12 cellular contexts compared by ENCODE assay signal in the genomic region with DNA sequence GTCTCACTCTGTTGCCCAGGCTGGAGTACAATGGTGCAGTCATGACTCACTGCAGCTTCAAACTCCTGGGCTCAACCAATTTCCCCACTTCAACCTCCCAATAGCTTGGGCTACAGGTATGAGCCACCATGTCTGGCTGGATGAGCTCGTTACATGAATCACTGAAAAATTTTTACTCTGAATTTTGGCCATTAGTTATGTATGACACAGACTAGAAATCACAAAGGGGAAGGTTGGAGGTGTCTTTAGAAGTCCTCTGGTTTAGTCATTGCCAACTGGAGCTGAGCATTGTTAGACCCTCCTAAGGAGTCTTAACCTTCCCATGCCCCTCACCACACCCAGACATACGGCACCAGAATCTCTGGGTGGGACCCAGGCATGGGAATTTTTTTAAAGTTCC. TPM values are rescaled to one million over a fixed set of nuclear protein-coding genes. Genes with fewer than 3 reads are reported as not detected.
A peak's percentile ranks its signal among the peaks of the same experiment; 100 is the strongest.
DNase-seq lines count a peak whose midpoint lies in the region; ATAC-seq and TF ChIP-seq lines count a peak whose summit lies in the region.
"Had no signal": no experiment of that assay in that cellular context is flagged by ENCODE, and none has a peak within 500 bp of the region (broad histone marks: within the 10 kb centered on the region; RNA-seq: fewer than 3 reads in every experiment).

No MANE protein-coding gene starts in this region.

- peaks cover 0 to 42% (median 15%) of the 10 kb centered on the region in 4 donors for H3K36me3 ChIP-seq in sigmoid colon
- H3K36me3 ChIP-seq: BE2C, SJCRH30 had no signal

- H3K4me3 ChIP-seq in sigmoid colon = no peak overlapping the region
- H3K4me3 ChIP-seq: SJCRH30 had no signal

- H3K9me3 ChIP-seq in sigmoid colon = no peaks in the 10 kb centered on the region
- H3K9me3 ChIP-seq: BE2C had no signal

- H3K4me1 ChIP-seq in sigmoid colon = peaks cover 0 to 98% (median 83%) of the 10 kb centered on the region in 4 donors
- H3K4me1 ChIP-seq: BE2C had no signal

- peak; percentile 38 for DNase-seq in Daoy (ENCODE audit: low read depth)
- DNase-seq in M059J (ENCODE audit: low read depth) = peak; percentile 51
- peak; percentile 81 for DNase-seq in epithelial cell of prostate (ENCODE audit: low read depth, low spot score)
- no peak for DNase-seq in sigmoid colon
- no peak for DNase-seq in NCI-H146 (lab: John Stamatoyannopoulos, UW)
- DNase-seq: activated effector memory CD4-positive, alpha-beta T cell treated with anti-CD3 and anti-CD28 coated beads, Interleukin-2, amount 50 U/mL, for 16 hours; BE2C; mesenchymal stem cell; SJCRH30 had no signal

- no peak for ATAC-seq in HG03175 (IDR thresholded peaks at IDR 0.05; ENCODE audit: unreplicated experiment)
- no peak for ATAC-seq in GM21367 (IDR thresholded peaks at IDR 0.05; ENCODE audit: unreplicated experiment)
- no peak for ATAC-seq in HG02759 (IDR thresholded peaks at IDR 0.05; ENCODE audit: unreplicated experiment)

- intact Hi-C loops in sigmoid colon (cut with DNase I) = no loop called here

- WGBS in sigmoid colon, 2 donors = 92 to 93% methylated on average over 2 of the region's 2 CpGs

- no peak for TF ChIP-seq CTCF in sigmoid colon (IDR thresholded peaks at IDR 0.05)

- H3K27me3 ChIP-seq in sigmoid colon = no peaks in the 10 kb centered on the region
- H3K27me3 ChIP-seq: BE2C, SJCRH30 had no signal

- no peak for TF ChIP-seq EP300 in sigmoid colon (IDR thresholded peaks at IDR 0.05)

- TF ChIP-seq POLR2A in sigmoid colon (IDR thresholded peaks at IDR 0.05) = no peak

- H3K27ac ChIP-seq in epithelial cell of prostate (peak overlapping the region; percentile 90), sigmoid colon (peak overlapping the region; percentile 57 to 82 (median 74))

RNA-seq across cellular contexts. Expression of a gene that starts 34.7 kb away (rescaled TPM):
- total RNA-seq in Daoy (2014; rRNA removed; shearing (Covaris generic)) = 15.3 and 22.9 TPM in 2 replicates
- total RNA-seq in M059J (2014; rRNA removed; shearing (Covaris generic)) = 0.84 and 0.94 TPM in 2 replicates
- total RNA-seq in sigmoid colon = 1,000 to 10,000 TPM in 1 of 4 donors, 100 to 1,000 TPM in 3; 637 to 1,443 (median 763) TPM
- 10 to 100 TPM in 2 of 3 donors, 1 to 10 TPM in 1; 8.3 to 42.5 (median 10.8) TPM for polyA plus RNA-seq in sigmoid colon

Comparison
In these comparisons a context has a peak if more than half of its experiments do, and no peak if none do; other contexts are left out.
1. DNase-seq: peak in Daoy (single experiment), M059J (single experiment) and epithelial cell of prostate (single experiment); none in sigmoid colon (single experiment) and NCI-H146 (single experiment).
2. RNA of a gene that starts 34.7 kb away (total RNA-seq): 637 to 1,443 TPM in sigmoid colon; 15.3 to 22.9 TPM in Daoy and 0.84 to 0.94 TPM in M059J; every median in the first group is over 10 times any median in the second.